Comparison of ENCODE assay signal across 10 cellular contexts in the genomic region with DNA sequence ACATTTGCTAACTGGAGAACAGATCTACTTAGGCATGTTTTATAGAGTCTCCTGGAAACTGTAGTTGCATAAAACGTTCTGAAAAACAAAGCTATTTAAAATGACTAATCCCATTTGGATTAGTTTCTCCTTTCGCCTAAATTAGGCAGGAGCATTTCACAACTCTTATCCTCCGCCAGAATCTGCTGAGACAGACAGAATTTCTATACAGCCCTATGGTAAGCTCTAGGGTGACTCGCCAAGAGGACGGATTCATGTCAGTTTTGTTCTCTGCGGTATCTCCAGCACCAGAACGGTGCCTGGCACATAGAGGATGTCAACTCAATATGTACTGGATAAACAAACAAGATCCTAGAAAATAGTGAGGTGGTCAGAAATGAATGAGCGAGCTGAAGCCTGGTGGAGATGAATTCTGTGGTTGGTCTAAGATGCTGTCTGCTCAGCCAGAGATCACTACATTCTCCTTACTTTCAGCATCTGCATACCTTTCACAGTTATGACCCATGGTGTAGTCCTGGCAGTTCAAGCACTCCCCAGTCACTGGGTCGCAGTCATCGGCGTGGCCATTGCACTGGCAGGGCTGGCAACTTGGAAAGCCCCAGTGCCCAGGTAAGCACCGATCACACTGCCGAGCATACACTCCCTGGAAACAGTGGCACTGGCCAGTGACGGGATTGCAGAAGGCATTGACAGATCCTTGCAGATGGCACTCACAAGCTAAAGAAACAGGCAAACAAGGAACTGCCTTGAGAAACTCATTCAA. TPM values are rescaled to one million over a fixed set of nuclear protein-coding genes. Genes with fewer than 3 reads are reported as not detected.
DNase-seq lines count a peak whose midpoint lies in the region; ATAC-seq, FAIRE-seq and TF ChIP-seq lines count a peak whose summit lies in the region.
"Had no signal": no experiment of that assay in that cellular context is flagged by ENCODE, and none has a peak within 500 bp of the region (broad histone marks: within the 10 kb centered on the region; RNA-seq: fewer than 3 reads in every experiment).

No MANE protein-coding gene starts in this region.

- peak overlapping the region; percentile 63 to 66 for H3K27ac ChIP-seq in ascending aorta
- H3K27ac ChIP-seq in heart right ventricle, result peak overlapping the region in 4 of 10 donors; percentile 19 to 43 (median 32)

- ATAC-seq in heart right ventricle, result peak in 5 of 8 donors; percentile 18 to 62 (median 32)
- no peak for ATAC-seq in GM21737 (IDR thresholded peaks at IDR 0.05; ENCODE audit: unreplicated experiment)
- ATAC-seq in T-helper 17 cell, result no peak

- H3K27me3 Mint-ChIP-seq in T-helper 17 cell, result peaks cover 69% of the 10 kb centered on the region

- H3K4me1 ChIP-seq in ascending aorta (peaks cover 0 to 24% of the 10 kb centered on the region in 2 donors), heart right ventricle (peaks cover 0 to 42% (median 26%) of the 10 kb centered on the region in 9 donors)

- 84% methylated on average over 14 of the region's 14 CpGs for WGBS in heart right ventricle, 2 donors

- H3K9me3 ChIP-seq in ascending aorta (no peaks in the 10 kb centered on the region), heart right ventricle (no peaks in the 10 kb centered on the region), T-helper 17 cell (ENCODE audit: control insufficient read depth, low read length, poor library complexity, severe bottlenecking) (no peaks in the 10 kb centered on the region)

- peaks cover 21 to 73% of the 10 kb centered on the region in 2 donors for H3K36me3 ChIP-seq in ascending aorta
- peaks cover 0 to 100% (median 55%) of the 10 kb centered on the region in 9 donors for H3K36me3 ChIP-seq in heart right ventricle

- no peak for FAIRE-seq in frontal cortex (lab: Jason Lieb, UNC)
- FAIRE-seq: D721Med had no signal

- no peaks in the 10 kb centered on the region for H3K27me3 ChIP-seq in ascending aorta
- H3K27me3 ChIP-seq in heart right ventricle, result no peaks in the 10 kb centered on the region

- H3K36me3 Mint-ChIP-seq in T-helper 17 cell (ENCODE audit: low read depth), result peaks cover 2% of the 10 kb centered on the region

- intact Hi-C loops in ascending aorta (cut with DNase I) (no loop called here), heart right ventricle (cut with DNase I) (no loop called here)

- no peak overlapping the region for H3K4me3 Mint-ChIP-seq in T-helper 17 cell
- H3K4me3 Mint-ChIP-seq: T-helper 2 cell treated with Interferon-gamma antibody and Interleukin-4, amounts not matched to agents 5 μg/mL and 100 μg/mL, for 36 hours had no signal

- DNase-seq in GM03348 (ENCODE audit: low spot score) (peak; percentile 88), ascending aorta (ENCODE audit: low spot score in 2 of 2) (peak in 1 of 2 donors; percentile 79), heart right ventricle (no peak), smooth muscle cell of the brain vasculature (ENCODE audit: low read depth, low spot score) (peak; percentile 60), frontal cortex (ENCODE audit: low spot score in 2 of 2) (no peak), NCI-H524 (lab: John Stamatoyannopoulos, UW) (no peak), T-helper 17 cell (no peak)

- H3K4me3 ChIP-seq in ascending aorta (peak overlapping the region in 1 of 2 donors; percentile 13), heart right ventricle (no peak overlapping the region)

- no peak overlapping the region for H3K27ac Mint-ChIP-seq in T-helper 17 cell
- H3K27ac Mint-ChIP-seq: T-helper 2 cell treated with Interferon-gamma antibody and Interleukin-4, amounts not matched to agents 5 μg/mL and 100 μg/mL, for 36 hours had no signal

- peaks cover 2% of the 10 kb centered on the region for H3K4me1 Mint-ChIP-seq in T-helper 17 cell

- TF ChIP-seq CTCF in ascending aorta (IDR thresholded peaks at IDR 0.05) (no peak), heart right ventricle (IDR thresholded peaks at IDR 0.05) (no peak)

RNA-seq across cellular contexts. Expression of a gene that starts 44.0 kb away (rescaled TPM):
- total RNA-seq in ascending aorta (198 TPM), heart right ventricle (10 to 100 TPM; 33.3 to 84.8 (median 52.7) TPM), frontal cortex (30.2 TPM), T-helper 17 cell (not detected)
- 100 to 1,000 TPM in 1 of 2 donors, 10 to 100 TPM in 1; 84.0 to 145 TPM for polyA plus RNA-seq in heart right ventricle

Comparison
In these comparisons a context has a peak if more than half of its experiments do, and no peak if none do; other contexts are left out.
1. DNase-seq: peak in GM03348 (single experiment) and smooth muscle cell of the brain vasculature (single experiment); none in heart right ventricle (0 of 2), frontal cortex (0 of 2), NCI-H524 (0 of 2) and T-helper 17 cell (0 of 3).
2. ATAC-seq: peak in heart right ventricle (5 of 8); none in GM21737 (single experiment) and T-helper 17 cell (single experiment).
3. RNA of a gene that starts 44.0 kb away (total RNA-seq): 198 TPM in ascending aorta (single experiment), 33.3 to 84.8 TPM in heart right ventricle and 30.2 TPM in frontal cortex (single experiment); not detected in T-helper 17 cell; every median in the first group is over 10 times any median in the second.